ENCODE assay signal across 1 cellular context in the genomic region with DNA sequence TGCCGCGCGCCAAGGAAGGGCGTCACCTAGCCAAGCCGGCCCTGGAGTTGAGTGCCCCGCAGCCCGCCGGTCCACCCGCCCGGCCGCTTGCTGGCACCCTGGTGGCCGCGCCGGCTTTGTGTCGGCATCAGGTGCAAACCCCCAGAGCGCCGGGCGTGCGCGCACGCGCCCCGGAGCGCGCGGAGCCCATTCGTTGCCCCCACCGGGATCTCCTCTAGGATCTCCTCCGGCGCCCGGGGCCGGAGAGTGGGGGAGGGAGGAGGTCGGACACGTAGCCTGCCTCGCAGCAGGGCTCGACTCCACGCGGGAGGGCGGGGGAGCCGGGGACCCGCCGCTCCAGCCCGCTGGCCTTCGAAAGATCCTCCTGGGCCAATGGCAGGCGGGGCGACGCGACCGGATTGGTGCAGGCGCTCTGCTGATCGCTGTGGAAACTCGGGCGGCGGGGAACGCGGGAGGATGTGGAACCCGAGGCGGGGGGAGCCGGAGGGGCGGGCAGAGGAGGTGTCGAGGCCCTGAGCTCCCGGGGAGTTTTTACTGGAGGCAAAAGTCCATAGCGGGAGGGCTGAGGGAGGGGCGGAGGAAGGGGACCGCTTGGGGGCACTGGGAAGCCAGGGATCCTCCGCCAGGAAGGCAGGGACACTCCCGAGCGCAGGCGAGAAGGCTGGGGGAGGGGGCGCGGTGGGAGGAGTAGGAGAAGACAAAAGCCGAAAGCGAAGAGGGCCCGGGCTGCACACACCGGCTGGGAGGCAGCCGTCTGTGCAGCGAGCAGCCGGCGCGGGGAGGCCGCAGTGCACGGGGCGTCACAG.
TF ChIP-seq lines count a peak whose summit lies in the region.

Gene FADS2, plus strand, starts transcription at position 728 of the 806 bp plus-strand sequence. CDS start 91 bp downstream, outside the sequence.

TF ChIP-seq in HEK293, 187 proteins besides CTCF, POLR2A, EP300 and RAD21 (continued from another document):
- TF ChIP-seq, protein P1, sequence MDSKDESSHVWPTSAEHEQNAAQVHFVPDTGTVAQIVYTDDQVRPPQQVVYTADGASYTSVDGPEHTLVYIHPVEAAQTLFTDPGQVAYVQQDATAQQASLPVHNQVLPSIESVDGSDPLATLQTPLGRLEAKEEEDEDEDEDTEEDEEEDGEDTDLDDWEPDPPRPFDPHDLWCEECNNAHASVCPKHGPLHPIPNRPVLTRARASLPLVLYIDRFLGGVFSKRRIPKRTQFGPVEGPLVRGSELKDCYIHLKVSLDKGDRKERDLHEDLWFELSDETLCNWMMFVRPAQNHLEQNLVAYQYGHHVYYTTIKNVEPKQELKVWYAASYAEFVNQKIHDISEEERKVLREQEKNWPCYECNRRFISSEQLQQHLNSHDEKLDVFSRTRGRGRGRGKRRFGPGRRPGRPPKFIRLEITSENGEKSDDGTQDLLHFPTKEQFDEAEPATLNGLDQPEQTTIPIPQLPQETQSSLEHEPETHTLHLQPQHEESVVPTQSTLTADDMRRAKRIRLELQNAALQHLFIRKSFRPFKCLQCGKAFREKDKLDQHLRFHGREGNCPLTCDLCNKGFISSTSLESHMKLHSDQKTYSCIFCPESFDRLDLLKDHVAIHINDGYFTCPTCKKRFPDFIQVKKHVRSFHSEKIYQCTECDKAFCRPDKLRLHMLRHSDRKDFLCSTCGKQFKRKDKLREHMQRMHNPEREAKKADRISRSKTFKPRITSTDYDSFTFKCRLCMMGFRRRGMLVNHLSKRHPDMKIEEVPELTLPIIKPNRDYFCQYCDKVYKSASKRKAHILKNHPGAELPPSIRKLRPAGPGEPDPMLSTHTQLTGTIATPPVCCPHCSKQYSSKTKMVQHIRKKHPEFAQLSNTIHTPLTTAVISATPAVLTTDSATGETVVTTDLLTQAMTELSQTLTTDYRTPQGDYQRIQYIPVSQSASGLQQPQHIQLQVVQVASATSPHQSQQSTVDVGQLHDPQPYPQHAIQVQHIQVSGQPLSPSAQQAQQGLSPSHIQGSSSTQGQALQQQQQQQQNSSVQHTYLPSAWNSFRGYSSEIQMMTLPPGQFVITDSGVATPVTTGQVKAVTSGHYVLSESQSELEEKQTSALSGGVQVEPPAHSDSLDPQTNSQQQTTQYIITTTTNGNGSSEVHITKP (tag by site-specific recombination; IDR thresholded peaks at IDR 0.05), result peak; percentile 81
- peak; percentile 18; the same call in 1 of the 2 replicates for TF ChIP-seq ZNF394 (tag by site-specific recombination; IDR thresholded peaks at IDR 0.05; ENCODE audit: borderline replicate concordance)
- 0 out of 2 replicates have a peak, but pooled peaks have one; percentile 25 for TF ChIP-seq ZNF10 (tag by site-specific recombination; IDR thresholded peaks at IDR 0.05)
- no peak for TF ChIP-seq ZNF302 (tag by site-specific recombination; IDR thresholded peaks at IDR 0.05; ENCODE audit: low read depth)
- TF ChIP-seq PRDM6 (tag by site-specific recombination; IDR thresholded peaks at IDR 0.05), result no peak
- peak; percentile 74 for TF ChIP-seq WT1 (tag by site-specific recombination; IDR thresholded peaks at IDR 0.05)
- TF ChIP-seq ZNF488 (tag by site-specific recombination; IDR thresholded peaks at IDR 0.05), result no peak
- TF ChIP-seq ZNF175 (tag by site-specific recombination; IDR thresholded peaks at IDR 0.05), result no peak
TF ChIP-seq in HEK293: peak in this region for 43.
